ENCODE assay signal across 1 cellular context in the genomic region with DNA sequence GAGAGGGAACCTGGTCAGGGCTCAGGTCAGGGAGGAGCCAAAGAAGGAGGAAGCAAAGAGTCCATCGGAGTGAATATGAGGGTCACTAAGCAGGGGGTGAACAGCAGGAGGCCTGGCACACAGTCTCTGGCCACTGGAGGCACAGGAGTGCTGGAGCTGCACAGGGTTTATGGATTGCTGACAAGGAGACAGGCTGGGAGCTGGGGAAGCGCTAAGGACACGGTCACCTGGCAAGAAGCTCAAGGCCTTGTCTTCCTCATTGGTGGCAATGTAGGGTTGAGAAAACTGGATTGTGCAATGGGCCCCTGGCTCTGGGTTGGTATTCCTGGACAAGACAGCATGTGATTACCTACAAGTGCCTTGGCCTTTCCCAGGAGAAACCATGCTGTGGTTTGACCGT.
TF ChIP-seq lines count a peak whose summit lies in the region.

No MANE protein-coding gene starts in this region.

TF ChIP-seq in HepG2, 621 proteins besides CTCF, POLR2A, EP300 and RAD21 (continued from another document):
- TF ChIP-seq, protein P1, sequence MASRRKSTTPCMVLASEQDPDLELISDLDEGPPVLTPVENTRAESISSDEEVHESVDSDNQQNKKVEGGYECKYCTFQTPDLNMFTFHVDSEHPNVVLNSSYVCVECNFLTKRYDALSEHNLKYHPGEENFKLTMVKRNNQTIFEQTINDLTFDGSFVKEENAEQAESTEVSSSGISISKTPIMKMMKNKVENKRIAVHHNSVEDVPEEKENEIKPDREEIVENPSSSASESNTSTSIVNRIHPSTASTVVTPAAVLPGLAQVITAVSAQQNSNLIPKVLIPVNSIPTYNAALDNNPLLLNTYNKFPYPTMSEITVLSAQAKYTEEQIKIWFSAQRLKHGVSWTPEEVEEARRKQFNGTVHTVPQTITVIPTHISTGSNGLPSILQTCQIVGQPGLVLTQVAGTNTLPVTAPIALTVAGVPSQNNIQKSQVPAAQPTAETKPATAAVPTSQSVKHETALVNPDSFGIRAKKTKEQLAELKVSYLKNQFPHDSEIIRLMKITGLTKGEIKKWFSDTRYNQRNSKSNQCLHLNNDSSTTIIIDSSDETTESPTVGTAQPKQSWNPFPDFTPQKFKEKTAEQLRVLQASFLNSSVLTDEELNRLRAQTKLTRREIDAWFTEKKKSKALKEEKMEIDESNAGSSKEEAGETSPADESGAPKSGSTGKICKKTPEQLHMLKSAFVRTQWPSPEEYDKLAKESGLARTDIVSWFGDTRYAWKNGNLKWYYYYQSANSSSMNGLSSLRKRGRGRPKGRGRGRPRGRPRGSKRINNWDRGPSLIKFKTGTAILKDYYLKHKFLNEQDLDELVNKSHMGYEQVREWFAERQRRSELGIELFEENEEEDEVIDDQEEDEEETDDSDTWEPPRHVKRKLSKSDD (CRISPR knock-in tag; IDR thresholded peaks at IDR 0.05; ENCODE audit: low read depth), result no peak
